In the genomic region with DNA sequence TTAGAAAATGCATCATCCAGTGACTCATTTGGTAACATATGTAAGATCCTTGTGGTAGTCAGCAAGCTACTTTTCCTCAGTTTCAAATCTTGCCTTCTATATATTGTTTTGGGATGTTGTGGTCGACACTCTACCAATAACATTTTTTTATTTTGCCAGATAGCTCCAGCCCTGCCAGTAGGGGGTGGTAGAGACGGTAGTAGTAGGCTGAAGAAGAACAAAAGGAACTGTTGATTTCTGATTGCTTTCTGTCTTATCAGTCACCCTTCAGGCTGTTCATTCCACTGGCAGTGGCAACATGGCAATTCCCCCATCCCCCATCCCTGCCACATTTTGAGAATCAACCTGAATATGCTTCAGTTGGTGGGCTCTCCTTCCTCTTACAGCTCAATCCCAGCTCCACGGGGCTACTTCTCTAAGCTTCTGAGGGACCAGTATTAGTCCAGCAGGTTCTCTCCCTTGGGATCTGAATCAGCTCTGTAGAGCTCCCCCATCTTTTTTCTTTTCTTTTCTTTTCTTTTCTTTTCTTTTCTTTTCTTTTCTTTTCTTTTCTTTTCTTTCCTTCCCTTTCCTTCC, we compare ENCODE assay signal across 1 cellular context.
TF ChIP-seq lines count a peak whose summit lies in the region.

No MANE protein-coding gene starts in this region.

TF ChIP-seq in GM23338, 12 proteins besides CTCF, POLR2A, EP300 and RAD21 (continued from another document):
- TF ChIP-seq REST (IDR thresholded peaks at IDR 0.05; ENCODE audit: unreplicated experiment) (no peak), ETS1 (IDR thresholded peaks at IDR 0.05) (no peak)
